8 cellular contexts compared by ENCODE assay signal in the genomic region with DNA sequence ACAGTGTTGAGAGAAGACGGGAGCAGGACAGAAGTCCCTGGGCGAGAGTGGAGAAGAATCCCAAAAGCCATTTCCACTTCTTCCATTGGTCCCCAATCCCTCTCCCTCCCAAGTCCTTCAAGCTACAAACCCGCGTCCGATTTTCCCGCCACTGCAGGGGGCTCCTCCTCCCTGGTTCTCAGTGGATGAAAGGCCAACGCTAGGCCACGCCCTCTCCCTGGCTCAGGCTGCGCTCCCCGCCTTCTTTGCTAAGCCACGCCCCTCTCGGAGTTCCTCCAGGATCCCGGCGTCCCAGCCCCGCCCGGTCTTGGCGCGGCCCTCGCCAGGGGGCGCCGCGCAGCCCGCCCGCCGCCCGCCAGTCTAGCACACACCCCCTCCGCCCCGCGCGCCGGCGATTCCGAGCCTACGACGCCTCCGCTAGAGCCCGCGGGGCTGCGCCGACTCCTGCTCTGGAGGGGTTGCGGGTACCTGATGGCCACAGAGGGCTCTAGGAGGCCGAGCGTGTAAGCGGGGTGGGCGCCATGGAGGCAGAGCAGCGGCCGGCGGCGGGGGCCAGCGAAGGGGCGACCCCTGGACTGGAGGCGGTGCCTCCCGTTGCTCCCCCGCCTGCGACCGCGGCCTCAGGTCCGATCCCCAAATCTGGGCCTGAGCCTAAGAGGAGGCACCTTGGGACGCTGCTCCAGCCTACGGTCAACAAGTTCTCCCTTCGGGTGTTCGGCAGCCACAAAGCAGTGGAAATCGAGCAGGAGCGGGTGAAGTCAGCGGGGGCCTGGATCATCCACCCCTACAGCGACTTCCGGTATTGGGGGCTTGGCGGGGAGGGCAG. TPM values are rescaled to one million over a fixed set of nuclear protein-coding genes. Genes with fewer than 3 reads are reported as not detected.
DNase-seq lines count a peak whose midpoint lies in the region; ATAC-seq, FAIRE-seq and TF ChIP-seq lines count a peak whose summit lies in the region.

HCN3 (plus strand) TSS at position 394 of the 826 bp plus-strand sequence; CDS start at position 522, 128 bp downstream.

- H3K36me3 ChIP-seq in astrocyte (ENCODE audit: insufficient read depth, low read length) = no peaks in the 10 kb centered on the region
- H3K36me3 ChIP-seq in rectal smooth muscle tissue (ENCODE audit: control insufficient read depth, insufficient read depth, low read length) = no peaks in the 10 kb centered on the region
- H3K36me3 ChIP-seq in vagina = no peaks in the 10 kb centered on the region

- peak within 1 kb of the TSS; percentile 58 for H3K27ac Mint-ChIP-seq in T-helper 2 cell treated with Interferon-gamma antibody and Interleukin-4, amounts not matched to agents 5 μg/mL and 100 μg/mL, for 36 hours
- H3K27ac Mint-ChIP-seq in astrocyte (ENCODE audit: unreplicated experiment) = no peak within 1 kb of the TSS

- H4K20me1 ChIP-seq in astrocyte (ENCODE audit: insufficient read depth, low read length) = peaks cover 10% of the 10 kb centered on the region

- ATAC-seq in GM18498 (IDR thresholded peaks at IDR 0.05; ENCODE audit: unreplicated experiment) (peak; percentile 66), HG02973 (IDR thresholded peaks at IDR 0.05; ENCODE audit: unreplicated experiment) (peak; percentile 54)

- H3K79me2 ChIP-seq in astrocyte (ENCODE audit: insufficient read depth, low read length) = peaks cover 12% of the 10 kb centered on the region

- H2AFZ ChIP-seq in astrocyte (ENCODE audit: low read depth, low read length) = peak within 1 kb of the TSS; percentile 99

- peak; percentile 36 for TF ChIP-seq CTCF in astrocyte (IDR thresholded peaks at IDR 0.05; ENCODE audit: insufficient read depth, low read depth, low read length)
- peak; percentile 15 to 69 (median 49) for TF ChIP-seq CTCF in vagina (IDR thresholded peaks at IDR 0.05)

- H3K4me1 Mint-ChIP-seq in T-helper 2 cell treated with Interferon-gamma antibody and Interleukin-4, amounts not matched to agents 5 μg/mL and 100 μg/mL, for 36 hours (ENCODE audit: low read depth) = peaks cover 23% of the 10 kb centered on the region
- H3K4me1 Mint-ChIP-seq in astrocyte (ENCODE audit: low read depth, unreplicated experiment) = peaks cover 11% of the 10 kb centered on the region

- DNase-seq in NCI-H1930 (lab: John Stamatoyannopoulos, UW) (peak; percentile 97), astrocyte (ENCODE audit: low read depth) (peak; percentile 76), hepatic stellate cell (ENCODE audit: low spot score) (peak; percentile 99), vagina (ENCODE audit: extremely low spot score in 2 of 2) (no peak)
- peak; percentile 95 for DNase-seq in T-helper 2 cell treated with Interferon-gamma antibody and Interleukin-4, amounts not matched to agents 5 μg/mL and 100 μg/mL, for 36 hours (ENCODE audit: low spot score)

- peak within 1 kb of the TSS; percentile 98 for H3K4me2 ChIP-seq in astrocyte (ENCODE audit: low read length)

- H3K9ac ChIP-seq in astrocyte (ENCODE audit: low read length) (peak within 1 kb of the TSS; percentile 75), rectal smooth muscle tissue (ENCODE audit: low read length) (peak within 1 kb of the TSS; percentile 11)

- H3K4me3 ChIP-seq in astrocyte (ENCODE audit: insufficient read depth, low read depth, low read length) = peak within 1 kb of the TSS; percentile 68
- H3K4me3 ChIP-seq in rectal smooth muscle tissue (ENCODE audit: low read length) = peak within 1 kb of the TSS; percentile 93
- peak within 1 kb of the TSS; percentile 59 to 65 for H3K4me3 ChIP-seq in vagina

- peaks cover 28% of the 10 kb centered on the region for H3K4me1 ChIP-seq in astrocyte (ENCODE audit: insufficient read depth, low read length)
- peaks cover 11% of the 10 kb centered on the region for H3K4me1 ChIP-seq in rectal smooth muscle tissue (ENCODE audit: control insufficient read depth, insufficient read depth, low read length)
- H3K4me1 ChIP-seq in vagina = peaks cover 28% of the 10 kb centered on the region

- H3K9me3 ChIP-seq in astrocyte (ENCODE audit: insufficient read depth, low read depth, low read length) = no peaks in the 10 kb centered on the region
- H3K9me3 ChIP-seq in vagina = no peaks in the 10 kb centered on the region

- no peak within 1 kb of the TSS for H3K27ac ChIP-seq in astrocyte (ENCODE audit: low read depth, low read length)
- peak within 1 kb of the TSS; percentile 68 for H3K27ac ChIP-seq in rectal smooth muscle tissue (ENCODE audit: low read depth, low read length)
- peak within 1 kb of the TSS; percentile 61 for H3K27ac ChIP-seq in vagina

- peaks cover 2% of the 10 kb centered on the region for H3K27me3 Mint-ChIP-seq in T-helper 2 cell treated with Interferon-gamma antibody and Interleukin-4, amounts not matched to agents 5 μg/mL and 100 μg/mL, for 36 hours (ENCODE audit: low read depth)
- no peaks in the 10 kb centered on the region for H3K27me3 Mint-ChIP-seq in astrocyte (ENCODE audit: low read depth, unreplicated experiment)

- H3K4me3 Mint-ChIP-seq in T-helper 2 cell treated with Interferon-gamma antibody and Interleukin-4, amounts not matched to agents 5 μg/mL and 100 μg/mL, for 36 hours = peak within 1 kb of the TSS; percentile 83
- H3K4me3 Mint-ChIP-seq in astrocyte (ENCODE audit: unreplicated experiment) = peak within 1 kb of the TSS; percentile 79

- no peak for FAIRE-seq in astrocyte (lab: Jason Lieb, UNC)

- H3K9me3 Mint-ChIP-seq in T-helper 2 cell treated with Interferon-gamma antibody and Interleukin-4, amounts not matched to agents 5 μg/mL and 100 μg/mL, for 36 hours = no peaks in the 10 kb centered on the region
- H3K9me3 Mint-ChIP-seq in astrocyte (ENCODE audit: unreplicated experiment) = no peaks in the 10 kb centered on the region

- H3K27me3 ChIP-seq in astrocyte (ENCODE audit: insufficient read depth, low read length) (no peaks in the 10 kb centered on the region), rectal smooth muscle tissue (ENCODE audit: control insufficient read depth, insufficient read depth, low read length) (no peaks in the 10 kb centered on the region), vagina (no peaks in the 10 kb centered on the region)

- peaks cover 7% of the 10 kb centered on the region for H3K36me3 Mint-ChIP-seq in T-helper 2 cell treated with Interferon-gamma antibody and Interleukin-4, amounts not matched to agents 5 μg/mL and 100 μg/mL, for 36 hours (ENCODE audit: low read depth)
- H3K36me3 Mint-ChIP-seq in astrocyte (ENCODE audit: low read depth, unreplicated experiment) = no peaks in the 10 kb centered on the region

- intact Hi-C loops in vagina (cut with DNase I) = loop anchor here (5.0 kb wide), 1 partner anchor 45 kb away; the partner anchor contains the start of gene RUSC1

- no peak for TF ChIP-seq POLR2A in vagina (IDR thresholded peaks at IDR 0.05)

RNA-seq across cellular contexts. Expression of gene HCN3, which starts in this region (rescaled TPM):
- total RNA-seq in astrocyte = 3.4 and 3.6 TPM in 2 replicates
- total RNA-seq in vagina = 4.2 TPM

Comparison
In these comparisons a context has a peak if more than half of its experiments do, and no peak if none do; other contexts are left out.
1. DNase-seq: peak in NCI-H1930 (2 of 2), T-helper 2 cell treated with Interferon-gamma antibody and Interleukin-4, amounts not matched to agents 5 μg/mL and 100 μg/mL, for 36 hours (single experiment), astrocyte (single experiment) and hepatic stellate cell (single experiment); none in vagina (0 of 2).
2. Peak in every context shown above with its lines, with median percentiles within 50 percentile points of each other: H3K4me3 ChIP-seq.